ENCODE assay signal across 11 cellular contexts in genomic region chr6:139600919-139601470, GRCh38.
DNase-seq lines count a peak whose midpoint lies in the region; ATAC-seq and FAIRE-seq lines count a peak whose summit lies in the region.
"Had no signal": no experiment of that assay in that cellular context is flagged by ENCODE, and none has a peak within 500 bp of the region (broad histone marks: within the 10 kb centered on the region; RNA-seq: fewer than 3 reads in every experiment).

No MANE protein-coding gene starts in this region.

- no peak for FAIRE-seq in RCC 7860 (lab: Jason Lieb, UNC)
- FAIRE-seq: G401.6 had no signal

- ATAC-seq in GM18907 (IDR thresholded peaks at IDR 0.05; ENCODE audit: unreplicated experiment) (peak; percentile 99), GM21515 (IDR thresholded peaks at IDR 0.05; ENCODE audit: unreplicated experiment) (peak; percentile 96), HG03139 (IDR thresholded peaks at IDR 0.05; ENCODE audit: unreplicated experiment) (peak; percentile 90)
- peak; percentile 17 for ATAC-seq in effector memory CD8-positive, alpha-beta T cell (replicated peaks)
- ATAC-seq: lower lobe of right lung had no signal

- no peak overlapping the region for H3K27ac Mint-ChIP-seq in effector memory CD8-positive, alpha-beta T cell

- peaks cover 0 to 4% of the 10 kb centered on the region in 2 donors for H3K27me3 Mint-ChIP-seq in effector memory CD8-positive, alpha-beta T cell

- peaks cover 0 to 1% of the 10 kb centered on the region in 2 donors for H3K9me3 Mint-ChIP-seq in effector memory CD8-positive, alpha-beta T cell

- intact Hi-C loops in cardiac septum (cut with DNase I), result no loop called here

- H3K4me3 Mint-ChIP-seq in effector memory CD8-positive, alpha-beta T cell, result no peak overlapping the region

- no peaks in the 10 kb centered on the region for H3K36me3 Mint-ChIP-seq in effector memory CD8-positive, alpha-beta T cell (ENCODE audit: insufficient read depth)

- H3K4me1 Mint-ChIP-seq in effector memory CD8-positive, alpha-beta T cell (ENCODE audit: low read depth in 2 of 2), result no peaks in the 10 kb centered on the region

- in situ Hi-C loops in ACHN (cut with HindIII; ENCODE audit: low pct_ligation_motif_present, low pct_unique_long_range_greater_than_20kb, low sequenced_read_pairs), result no loop called here

- no peak for DNase-seq in effector memory CD8-positive, alpha-beta T cell
- DNase-seq in RCC 7860 (ENCODE audit: low spot score) (no peak), NCI-H1048 (lab: John Stamatoyannopoulos, UW) (no peak), ACHN (no peak), cardiac septum (ENCODE audit: low spot score) (no peak)
- DNase-seq: lower lobe of right lung, WERI-Rb-1 had no signal

Comparison
In these comparisons a context has a peak if more than half of its experiments do, and no peak if none do; other contexts are left out.
1. ATAC-seq: peak in every context shown above with its lines; median percentile 99 in GM18907; 96 in GM21515; 90 in HG03139; 17 in effector memory CD8-positive, alpha-beta T cell.